ENCODE assay signal across 24 cellular contexts in the genomic region with DNA sequence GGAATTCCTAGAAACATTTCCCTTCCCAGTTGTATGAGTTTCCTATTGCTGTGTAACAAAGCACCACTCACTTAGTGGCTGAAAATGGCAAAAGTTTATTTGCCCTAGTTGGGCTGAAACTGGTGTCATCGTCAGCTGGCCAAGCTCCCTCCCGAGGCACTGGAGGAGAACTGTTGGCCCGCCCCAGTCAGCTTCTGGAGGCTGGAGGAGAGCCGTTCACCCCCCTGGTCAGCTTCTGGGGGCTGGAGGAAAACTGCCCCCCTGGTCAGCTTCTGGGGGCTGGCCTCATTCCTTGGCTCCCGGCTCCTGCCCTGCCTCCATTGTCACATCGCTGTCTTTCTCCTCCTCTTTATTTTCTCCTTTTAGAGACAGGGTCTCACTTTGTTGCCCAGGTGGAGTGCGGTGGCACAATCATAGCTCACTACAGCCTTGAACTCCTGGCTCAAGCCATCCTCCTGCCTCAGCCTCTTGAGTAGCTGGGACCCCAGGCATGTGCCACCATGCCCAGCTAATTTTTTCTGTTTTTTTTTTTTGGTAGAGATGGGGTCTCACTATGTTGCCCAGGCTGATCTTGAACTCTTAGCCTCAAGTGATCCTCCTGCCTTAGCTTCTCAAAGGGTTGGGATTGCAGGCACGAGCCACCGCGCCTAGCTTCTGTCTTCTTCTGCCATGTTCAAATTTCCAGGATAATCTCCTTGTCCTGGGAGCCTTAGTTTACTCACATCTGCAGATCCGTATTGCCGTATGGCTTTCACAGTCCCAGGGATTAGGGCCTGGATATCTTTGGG. TPM values are rescaled to one million over a fixed set of nuclear protein-coding genes. Genes with fewer than 3 reads are reported as not detected.
A peak's percentile ranks its signal among the peaks of the same experiment; 100 is the strongest.
DNase-seq lines count a peak whose midpoint lies in the region; ATAC-seq, FAIRE-seq and TF ChIP-seq lines count a peak whose summit lies in the region.
"Had no signal": no experiment of that assay in that cellular context is flagged by ENCODE, and none has a peak within 500 bp of the region (broad histone marks: within the 10 kb centered on the region; RNA-seq: fewer than 3 reads in every experiment).

No MANE protein-coding gene starts in this region.

- no peak for TF ChIP-seq POLR2A in K562 (conservative IDR thresholded peaks at IDR 0.05)
- no peak for TF ChIP-seq POLR2A in vagina (IDR thresholded peaks at IDR 0.05)
- no peak for TF ChIP-seq POLR2A in prostate gland (IDR thresholded peaks at IDR 0.05)

- H4K20me1 ChIP-seq in K562 (replicated peaks; ENCODE audit: control insufficient read depth, insufficient read depth, low read length) = peaks cover 18% of the 10 kb centered on the region

- TF ChIP-seq RAD21 in K562 (CRISPR knock-in tag; conservative IDR thresholded peaks at IDR 0.05 in 1 of 2, IDR thresholded peaks at IDR 0.05 in 1 of 2) = no peak

- H3K4me2 ChIP-seq in K562 (ENCODE audit: insufficient read depth, low read length) = no peak overlapping the region
- H3K4me2 ChIP-seq: A549 had no signal

- peak overlapping the region; percentile 48 for H3K27ac Mint-ChIP-seq in nephron progenitor cell
- H3K27ac Mint-ChIP-seq: activated naive CD4-positive, alpha-beta T cell treated with anti-CD3 and anti-CD28 coated beads for 36 hours; T-cell had no signal

- H2AFZ ChIP-seq in K562 (ENCODE audit: low read depth, low read length) = no peak overlapping the region

- peaks cover 13% of the 10 kb centered on the region for H3K9me3 Mint-ChIP-seq in nephron progenitor cell

- TF ChIP-seq CTCF in K562 (IDR thresholded peaks at IDR 0.05 in 2 of 3, conservative IDR thresholded peaks at IDR 0.05 in 1 of 3; ENCODE audit: insufficient read depth in 2 of 3, low read depth in 1 of 3, low read length in 3 of 3) (no peak), nephron progenitor cell (IDR thresholded peaks at IDR 0.05) (no peak), vagina (IDR thresholded peaks at IDR 0.05) (no peak), prostate gland (IDR thresholded peaks at IDR 0.05) (no peak)

- no peak for ATAC-seq in K562
- ATAC-seq: A549, gastroesophageal sphincter, T-cell had no signal

- H3K4me1 Mint-ChIP-seq in nephron progenitor cell = peaks cover 81% of the 10 kb centered on the region

- H3K36me3 ChIP-seq in K562 (ENCODE audit: control insufficient read depth, insufficient read depth, low read length) = no peaks in the 10 kb centered on the region
- no peaks in the 10 kb centered on the region for H3K36me3 ChIP-seq in vagina
- no peaks in the 10 kb centered on the region for H3K36me3 ChIP-seq in prostate gland
- H3K36me3 ChIP-seq: esophagus squamous epithelium had no signal

- no peak overlapping the region for H3K9ac ChIP-seq in K562 (ENCODE audit: insufficient read depth in 1 of 2, low read depth in 2 of 2, low read length in 2 of 2)

- intact Hi-C loops in K562 (cut with micrococcal nuclease) (no loop called here), vagina (cut with DNase I) (loop anchor here (10.0 kb wide), 1 partner anchor 91 kb away; no protein-coding TSS in a partner anchor), prostate gland (cut with DNase I) (no loop called here)

- H3K79me2 ChIP-seq in K562 (ENCODE audit: control insufficient read depth, insufficient read depth, low read length) = peaks cover 3% of the 10 kb centered on the region; the same call in 1 of the 3 replicates

- H3K36me3 Mint-ChIP-seq in nephron progenitor cell (ENCODE audit: low read depth) = peaks cover 43% of the 10 kb centered on the region
- H3K36me3 Mint-ChIP-seq: T-cell had no signal

- H3K9me1 ChIP-seq in K562 (ENCODE audit: control insufficient read depth, insufficient read depth, low read length) = no peaks in the 10 kb centered on the region

- BruUV-seq in K562 (replicated peaks; lab: Mats Ljungman, UMichigan) = no TSS peak

- peak overlapping the region; percentile 44 for H3K4me3 Mint-ChIP-seq in nephron progenitor cell
- H3K4me3 Mint-ChIP-seq: activated naive CD4-positive, alpha-beta T cell treated with anti-CD3 and anti-CD28 coated beads for 36 hours; T-cell had no signal

- no peak for FAIRE-seq in K562 (lab: Jason Lieb, UNC)
- FAIRE-seq: A549, G401.6, GM19239 had no signal

- H3K27me3 ChIP-seq in K562 (ENCODE audit: control insufficient read depth in 2 of 2, insufficient read depth in 2 of 2, low read length in 2 of 2) = peaks cover 12 to 44% of the 10 kb centered on the region in 2 experiments; a peak in 3 of 5 replicates
- H3K27me3 ChIP-seq in vagina = no peaks in the 10 kb centered on the region
- no peaks in the 10 kb centered on the region for H3K27me3 ChIP-seq in prostate gland (replicated peaks; ENCODE audit: insufficient read depth)
- H3K27me3 ChIP-seq: esophagus squamous epithelium, gastroesophageal sphincter had no signal

- in situ Hi-C loops in K562 (cut with MboI) = no loop called here

- H3K27me3 Mint-ChIP-seq in nephron progenitor cell (ENCODE audit: low read depth, poor library complexity) = peaks cover 13% of the 10 kb centered on the region

- no peak for TF ChIP-seq EP300 in K562 (IDR thresholded peaks at IDR 0.05; ENCODE audit: low read length)

- H3K27ac ChIP-seq in K562 (ENCODE audit: extremely low read depth, low read depth, low read length) (no peak overlapping the region), vagina (no peak overlapping the region), prostate gland (no peak overlapping the region)
- H3K27ac ChIP-seq: A549, C4-2B, esophagus squamous epithelium, gastroesophageal sphincter had no signal

- H3K4me3 ChIP-seq in K562 = no peak overlapping the region
- H3K4me3 ChIP-seq in vagina = no peak overlapping the region
- no peak overlapping the region for H3K4me3 ChIP-seq in prostate gland
- H3K4me3 ChIP-seq: A549, esophagus squamous epithelium, gastroesophageal sphincter had no signal

- H3K4me1 ChIP-seq in K562 (replicated peaks in 1 of 2; ENCODE audit: control insufficient read depth in 2 of 2, insufficient read depth in 2 of 2, low read length in 2 of 2) = peaks cover 6 to 41% of the 10 kb centered on the region in 2 experiments; a peak in 4 of 5 replicates
- peaks cover 41% of the 10 kb centered on the region for H3K4me1 ChIP-seq in vagina
- H3K4me1 ChIP-seq in prostate gland (replicated peaks) = no peaks in the 10 kb centered on the region

- 72% methylated on average over 10 of the region's 12 CpGs for WGBS in K562 (ENCODE audit: insufficient coverage, low coverage, missing lambda C conversion rate)
- WGBS in prostate gland = 91% methylated on average over 12 of the region's 12 CpGs

- peak; percentile 57 for DNase-seq in activated effector memory CD4-positive, alpha-beta T cell treated with anti-CD3 and anti-CD28 coated beads, Interleukin-2, amount 50 U/mL, for 16 hours
- DNase-seq in activated effector memory CD4-positive, alpha-beta T cell treated with Interleukin-2 at 50 U/mL for 16 hours = no peak
- DNase-seq in K562 (ENCODE audit: extremely low read depth in 1 of 4, low spot score in 3 of 4) (no peak), nephron progenitor cell (no peak), vagina (ENCODE audit: extremely low spot score in 2 of 2) (peak; percentile 56 to 61), NCI-H1436 treated with DMSO at 0.1 percent for 48 hours (lab: John Stamatoyannopoulos, UW) (no peak), prostate gland (ENCODE audit: low spot score) (no peak), NCI-H748 treated with DMSO at 0.1 percent for 48 hours (lab: John Stamatoyannopoulos, UW) (no peak)
- DNase-seq: activated naive CD4-positive, alpha-beta T cell treated with anti-CD3 and anti-CD28 coated beads for 36 hours; activated T-cell treated with anti-CD3 and anti-CD28 coated beads for 4 hours; effector CD4-positive, alpha-beta T cell; esophagus squamous epithelium; NCI-H187; NCI-H2227 treated with DMSO at 0.1 percent for 48 hours; NCI-H774; OCI-M1; retina; SHP77 treated with DMSO at 0.1 percent for 48 hours had no signal

- POLR2A ChIA-PET in K562 (lab: Yijun Ruan, JAX) = no interaction called here

- peaks cover 3% of the 10 kb centered on the region; the same call in 1 of the 2 replicates for H3K9me3 ChIP-seq in K562 (replicated peaks; ENCODE audit: control insufficient read depth, insufficient read depth, low read depth, low read length)
- H3K9me3 ChIP-seq in vagina = no peaks in the 10 kb centered on the region
- H3K9me3 ChIP-seq in prostate gland = no peaks in the 10 kb centered on the region
- H3K9me3 ChIP-seq: A549 had no signal

- CTCF ChIA-PET in K562 (lab: Yijun Ruan, JAX; ENCODE audit: low intra/inter-chr PET ratio) = no interaction called here

RNA-seq across cellular contexts. Expression of a gene that starts 3.2 kb away (rescaled TPM):
- total RNA-seq in K562 (2011; cell fraction: chromatin; rRNA removed; ENCODE audit: low replicate concordance) = 25.8 and 36.7 TPM in 2 replicates
- total RNA-seq in K562 (2011; cell fraction: nucleolus; rRNA removed) = 16.2 and 16.6 TPM in 2 replicates
- total RNA-seq in K562 (2011; cell fraction: nucleoplasm; rRNA removed) = 13.2 and 16.0 TPM in 2 replicates
- total RNA-seq in K562 (2014; rRNA removed) = 3.6 and 4.7 TPM in 2 replicates
- 5.7 and 6.4 TPM in 2 replicates for total RNA-seq in K562 (2014; rRNA removed; fragmentation: Illumina TruSeq; extraction: Trizol)
- 6.3 and 6.4 TPM in 2 replicates for total RNA-seq in K562 (2015; rRNA removed; fragmentation: Illumina TruSeq; extraction: Trizol)
- 6.8 and 8.8 TPM in 2 replicates for total RNA-seq in K562 (2021)
- 4.3 and 5.8 TPM in 2 replicates for polyA plus RNA-seq in K562 (2011; rRNA removed)
- 2.0 and 3.4 TPM in 2 replicates for polyA plus RNA-seq in K562 (2011; cell fraction: cytosol; rRNA removed)
- polyA plus RNA-seq in K562 (2011; cell fraction: nucleus; rRNA removed) = 14.7 and 18.5 TPM in 2 replicates
- polyA plus RNA-seq in K562 (2012) = 8.1 and 12.4 TPM in 2 replicates
- 5.5 and 6.4 TPM in 2 replicates for polyA plus RNA-seq in K562 (2014; fragmentation: Illumina TruSeq; extraction: Trizol)
- polyA plus RNA-seq in K562 (2014; fragmentation: Nextera tagmentation; extraction: Ambion mirVana) = under 1 TPM; 0.30 to 0.42 TPM
- polyA plus RNA-seq in K562 (2014; rRNA removed) = 4.2 and 5.1 TPM in 2 replicates
- 4.5 and 5.3 TPM in 2 replicates for polyA minus RNA-seq in K562 (2011; rRNA and poly(A)+ RNA removed)
- polyA minus RNA-seq in K562 (2011; cell fraction: cytosol; rRNA and poly(A)+ RNA removed) = 6.0 and 15.5 TPM in 2 replicates
- 16.2 and 16.4 TPM in 2 replicates for polyA minus RNA-seq in K562 (2011; cell fraction: nucleus; rRNA and poly(A)+ RNA removed)
- total RNA-seq in vagina = 64.8 TPM
- total RNA-seq in prostate gland = 10 to 100 TPM; 33.7 to 36.5 TPM

RNA-seq across cellular contexts. Expression of a gene that starts 47.1 kb away (rescaled TPM):
- total RNA-seq in K562 (2011; cell fraction: chromatin; rRNA removed; ENCODE audit: low replicate concordance) = 0.37 and 1.5 TPM in 2 replicates
- 0.53 and 1.0 TPM in 2 replicates for total RNA-seq in K562 (2011; cell fraction: nucleolus; rRNA removed)
- 0.23 and 0.51 TPM in 2 replicates for total RNA-seq in K562 (2011; cell fraction: nucleoplasm; rRNA removed)
- total RNA-seq in K562 (2014; rRNA removed) (0.12 TPM in 1 of 2 replicates, not detected in the other), K562 (2014; rRNA removed; fragmentation: Illumina TruSeq; extraction: Trizol) (0.04 TPM in 1 of 2 replicates, not detected in the other), K562 (2015; rRNA removed; fragmentation: Illumina TruSeq; extraction: Trizol) (0.07 TPM in 1 of 2 replicates, not detected in the other), K562 (2021) (0.09 TPM in 1 of 2 replicates, not detected in the other), vagina (0.49 TPM), prostate gland (1 to 10 TPM; 1.2 to 4.4 TPM)
- polyA plus RNA-seq in K562 (2011; rRNA removed) (not detected in 2 replicates), K562 (2014; fragmentation: Illumina TruSeq; extraction: Trizol) (not detected in 2 replicates), K562 (2014; fragmentation: Nextera tagmentation; extraction: Ambion mirVana) (not detected), K562 (2014; rRNA removed) (not detected in 2 replicates)
- polyA plus RNA-seq in K562 (2011; cell fraction: cytosol; rRNA removed) = 0.01 and 0.09 TPM in 2 replicates
- polyA plus RNA-seq in K562 (2011; cell fraction: nucleus; rRNA removed) = 0.27 and 0.28 TPM in 2 replicates
- polyA plus RNA-seq in K562 (2012) = 0.05 and 0.29 TPM in 2 replicates
- not detected in 2 replicates for polyA minus RNA-seq in K562 (2011; rRNA and poly(A)+ RNA removed)
- polyA minus RNA-seq in K562 (2011; cell fraction: cytosol; rRNA and poly(A)+ RNA removed) = not detected in 2 replicates
- 0.27 and 0.56 TPM in 2 replicates for polyA minus RNA-seq in K562 (2011; cell fraction: nucleus; rRNA and poly(A)+ RNA removed)

Comparison
In these comparisons a context has a peak if more than half of its experiments do, and no peak if none do; other contexts are left out.
1. DNase-seq: peak in activated effector memory CD4-positive, alpha-beta T cell treated with anti-CD3 and anti-CD28 coated beads, Interleukin-2, amount 50 U/mL, for 16 hours (single experiment) and vagina (2 of 2); none in activated effector memory CD4-positive, alpha-beta T cell treated with Interleukin-2 at 50 U/mL for 16 hours (single experiment), K562 (0 of 4), nephron progenitor cell (single experiment), NCI-H1436 treated with DMSO at 0.1 percent for 48 hours (single experiment), prostate gland (single experiment) and NCI-H748 treated with DMSO at 0.1 percent for 48 hours (single experiment).